In the genomic region with DNA sequence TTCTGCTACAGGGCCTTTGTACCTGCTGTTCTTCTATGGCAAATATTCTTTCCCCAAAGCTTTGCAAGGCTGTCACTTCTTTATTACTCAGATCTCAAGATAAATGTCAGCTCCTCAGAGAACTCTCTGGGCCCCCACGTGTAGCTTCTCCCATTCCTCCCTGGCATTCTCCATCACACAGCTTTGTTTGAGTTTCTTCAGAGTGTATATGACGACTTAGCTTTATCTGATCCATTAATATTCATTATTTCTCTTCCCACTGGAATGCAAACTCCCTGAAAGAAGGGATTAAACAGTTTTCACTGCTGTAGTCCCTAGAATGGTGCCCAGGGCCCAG, we compare ENCODE assay signal across 21 cellular contexts.
DNase-seq lines count a peak whose midpoint lies in the region; ATAC-seq and TF ChIP-seq lines count a peak whose summit lies in the region.
"Had no signal": no experiment of that assay in that cellular context is flagged by ENCODE, and none has a peak within 500 bp of the region (broad histone marks: within the 10 kb centered on the region; RNA-seq: fewer than 3 reads in every experiment).

No MANE protein-coding gene starts in this region.

- H3K4me3 ChIP-seq in CD4-positive, CD25-positive, alpha-beta regulatory T cell (ENCODE audit: low read depth, low read length), result no peak overlapping the region
- H3K4me3 ChIP-seq in neural progenitor cell, result no peak overlapping the region
- H3K4me3 ChIP-seq: heart left ventricle, Peyer's patch, SJCRH30 had no signal

- H3K9me3 ChIP-seq in CD4-positive, CD25-positive, alpha-beta regulatory T cell (ENCODE audit: control insufficient read depth in 2 of 2, low read length in 2 of 2), result no peaks in the 10 kb centered on the region
- no peaks in the 10 kb centered on the region for H3K9me3 ChIP-seq in T-helper 17 cell (ENCODE audit: control insufficient read depth, low read length, poor library complexity, severe bottlenecking)
- no peaks in the 10 kb centered on the region for H3K9me3 ChIP-seq in neural progenitor cell (ENCODE audit: low read depth)
- H3K9me3 ChIP-seq: heart left ventricle, Peyer's patch, SJCRH30 had no signal

- peaks cover 65% of the 10 kb centered on the region for H3K4me1 ChIP-seq in CD4-positive, CD25-positive, alpha-beta regulatory T cell (ENCODE audit: control insufficient read depth, insufficient read depth, low read length, poor library complexity, severe bottlenecking)
- peaks cover 3% of the 10 kb centered on the region for H3K4me1 ChIP-seq in neural progenitor cell

- DNase-seq in activated CD8-positive, alpha-beta memory T cell treated with anti-CD3 and anti-CD28 coated beads, Interleukin-2, amount 50 U/mL, for 4 hours, result peak; percentile 4
- no peak for DNase-seq in activated CD8-positive, alpha-beta memory T cell treated with anti-CD3 and anti-CD28 coated beads for 24 hours
- no peak for DNase-seq in CD4-positive, CD25-positive, alpha-beta regulatory T cell
- DNase-seq in T-helper 17 cell, result no peak
- no peak for DNase-seq in neural progenitor cell (ENCODE audit: low spot score)
- no peak for DNase-seq in NCI-H774 (lab: John Stamatoyannopoulos, UW)
- DNase-seq in NCI-H2107 treated with DMSO at 0.1 percent for 48 hours (lab: John Stamatoyannopoulos, UW; ENCODE audit: unreplicated experiment), result no peak
- DNase-seq: activated CD4-positive, alpha-beta T cell treated with anti-CD3 and anti-CD28 coated beads for 48 hours; brain microvascular endothelial cell; effector CD4-positive, alpha-beta T cell; EL; H9; heart left ventricle; NCI-H1694 treated with DMSO at 0.1 percent for 48 hours; NCI-H2171 treated with DMSO at 0.1 percent for 48 hours; SJCRH30; T-cell had no signal

- no peaks in the 10 kb centered on the region for H3K36me3 Mint-ChIP-seq in CD4-positive, CD25-positive, alpha-beta regulatory T cell
- H3K36me3 Mint-ChIP-seq in T-helper 17 cell (ENCODE audit: low read depth) (peaks cover 3% of the 10 kb centered on the region), neural progenitor cell (no peaks in the 10 kb centered on the region)
- H3K36me3 Mint-ChIP-seq: T-cell had no signal

- no peak overlapping the region for H3K4me2 ChIP-seq in neural progenitor cell
- H3K4me2 ChIP-seq: KMS-11 had no signal

- H3K36me3 ChIP-seq in CD4-positive, CD25-positive, alpha-beta regulatory T cell (ENCODE audit: control insufficient read depth, insufficient read depth, low read length), result no peaks in the 10 kb centered on the region
- H3K36me3 ChIP-seq in neural progenitor cell, result no peaks in the 10 kb centered on the region
- H3K36me3 ChIP-seq: brain microvascular endothelial cell, heart left ventricle, Peyer's patch, SJCRH30 had no signal

- H3K79me2 ChIP-seq in neural progenitor cell (ENCODE audit: low read depth), result no peaks in the 10 kb centered on the region

- TF ChIP-seq CTCF in neural progenitor cell (IDR thresholded peaks at IDR 0.05), result no peak

- no peak overlapping the region for H3K27ac ChIP-seq in CD4-positive, CD25-positive, alpha-beta regulatory T cell (ENCODE audit: insufficient read depth, low read length, poor library complexity, severe bottlenecking)
- no peak overlapping the region for H3K27ac ChIP-seq in neural progenitor cell
- H3K27ac ChIP-seq: brain microvascular endothelial cell, C4-2B, epithelial cell of prostate, KMS-11, Peyer's patch, SJCRH30 had no signal

- H3K4me3 Mint-ChIP-seq in CD4-positive, CD25-positive, alpha-beta regulatory T cell, result peak overlapping the region in 3 of 4 donors; percentile 47 to 93 (median 71)
- H3K4me3 Mint-ChIP-seq in T-helper 17 cell (peak overlapping the region; percentile 28), neural progenitor cell (peak overlapping the region; percentile 11)
- H3K4me3 Mint-ChIP-seq: H9 had no signal

- H3K27me3 ChIP-seq in CD4-positive, CD25-positive, alpha-beta regulatory T cell (ENCODE audit: control insufficient read depth, insufficient read depth, low read length), result no peaks in the 10 kb centered on the region
- H3K27me3 ChIP-seq in neural progenitor cell, result peaks cover 56% of the 10 kb centered on the region
- H3K27me3 ChIP-seq: brain microvascular endothelial cell, heart left ventricle, Peyer's patch, SJCRH30 had no signal

- H3K4me1 Mint-ChIP-seq in CD4-positive, CD25-positive, alpha-beta regulatory T cell, result peaks cover 28 to 81% (median 55%) of the 10 kb centered on the region in 4 donors
- H3K4me1 Mint-ChIP-seq in T-helper 17 cell (peaks cover 43% of the 10 kb centered on the region), neural progenitor cell (peaks cover 22% of the 10 kb centered on the region)

- H3K27me3 Mint-ChIP-seq in CD4-positive, CD25-positive, alpha-beta regulatory T cell, result no peaks in the 10 kb centered on the region
- peaks cover 5% of the 10 kb centered on the region for H3K27me3 Mint-ChIP-seq in T-helper 17 cell
- peaks cover 29% of the 10 kb centered on the region for H3K27me3 Mint-ChIP-seq in neural progenitor cell (ENCODE audit: insufficient read depth, low read depth)
- H3K27me3 Mint-ChIP-seq: T-cell had no signal

- H2AFZ ChIP-seq in neural progenitor cell (replicated peaks), result no peak overlapping the region

- peaks cover 12% of the 10 kb centered on the region for H4K20me1 ChIP-seq in neural progenitor cell (ENCODE audit: low read depth)

- H3K27ac Mint-ChIP-seq in CD4-positive, CD25-positive, alpha-beta regulatory T cell, result peak overlapping the region in 2 of 3 donors; percentile 31 to 70
- peak overlapping the region; percentile 60 for H3K27ac Mint-ChIP-seq in T-helper 17 cell
- no peak overlapping the region for H3K27ac Mint-ChIP-seq in neural progenitor cell
- H3K27ac Mint-ChIP-seq: T-cell had no signal

- no peaks in the 10 kb centered on the region for H3F3A ChIP-seq in neural progenitor cell (ENCODE audit: low read depth)

- H3K9me3 Mint-ChIP-seq in CD4-positive, CD25-positive, alpha-beta regulatory T cell, result no peaks in the 10 kb centered on the region
- H3K9me3 Mint-ChIP-seq in neural progenitor cell, result no peaks in the 10 kb centered on the region
- H3K9me3 Mint-ChIP-seq: H9, T-cell had no signal

- no peak for ATAC-seq in CD4-positive, CD25-positive, alpha-beta regulatory T cell (ENCODE audit: low read depth in 2 of 2)
- no peak for ATAC-seq in T-helper 17 cell
- ATAC-seq: heart left ventricle, T-cell had no signal

- no peak overlapping the region for H3K9ac ChIP-seq in neural progenitor cell
- H3K9ac ChIP-seq: KMS-11 had no signal

Comparison
In these comparisons a context has a peak if more than half of its experiments do, and no peak if none do; other contexts are left out.
1. H3K4me3 Mint-ChIP-seq: peak in every context shown above with its lines; median percentile 71 in CD4-positive, CD25-positive, alpha-beta regulatory T cell; 28 in T-helper 17 cell; 11 in neural progenitor cell.